ENCODE assay signal across 12 cellular contexts in genomic region chr10:61964059-61964709, GRCh38.
DNase-seq lines count a peak whose midpoint lies in the region; ATAC-seq and TF ChIP-seq lines count a peak whose summit lies in the region.
"Had no signal": no experiment of that assay in that cellular context is flagged by ENCODE, and none has a peak within 500 bp of the region (broad histone marks: within the 10 kb centered on the region; RNA-seq: fewer than 3 reads in every experiment).

No MANE protein-coding gene starts in this region.

- H3K4me3 ChIP-seq in SK-N-SH (ENCODE audit: low read depth in 2 of 2, low read length in 1 of 2) (no peak overlapping the region), gastroesophageal sphincter (peak overlapping the region in 1 of 2 donors; percentile 14), thoracic aorta (peak overlapping the region; percentile 56)
- H3K4me3 ChIP-seq: SJSA1 had no signal

- peaks cover 5% of the 10 kb centered on the region for H3F3A ChIP-seq in SK-N-SH (replicated peaks; ENCODE audit: insufficient read depth)

- ATAC-seq in gastroesophageal sphincter (no peak), thoracic aorta (ENCODE audit: insufficient number of reproducible peaks, low FRiP score, low read depth) (no peak), GM19328 (IDR thresholded peaks at IDR 0.05; ENCODE audit: unreplicated experiment) (no peak), GM18867 (IDR thresholded peaks at IDR 0.05; ENCODE audit: unreplicated experiment) (no peak)

- peaks cover 80% of the 10 kb centered on the region for H3K4me1 Mint-ChIP-seq in activated naive CD4-positive, alpha-beta T cell treated with anti-CD3 and anti-CD28 coated beads, Interleukin-2, amount 50 U/mL, for 24 hours

- H3K27me3 ChIP-seq in SK-N-SH (ENCODE audit: insufficient read depth) (no peaks in the 10 kb centered on the region), gastroesophageal sphincter (no peaks in the 10 kb centered on the region), thoracic aorta (replicated peaks; ENCODE audit: insufficient read depth) (no peaks in the 10 kb centered on the region)
- H3K27me3 ChIP-seq: SJSA1 had no signal

- H3K79me2 ChIP-seq in SK-N-SH (ENCODE audit: insufficient read depth) = peaks cover 28% of the 10 kb centered on the region

- peaks cover 36% of the 10 kb centered on the region for H3K36me3 Mint-ChIP-seq in activated naive CD4-positive, alpha-beta T cell treated with anti-CD3 and anti-CD28 coated beads, Interleukin-2, amount 50 U/mL, for 24 hours

- POLR2A ChIA-PET in SK-N-SH (lab: Yijun Ruan, JAX) = no interaction called here

- no peaks in the 10 kb centered on the region for H4K20me1 ChIP-seq in SK-N-SH (ENCODE audit: insufficient read depth)

- H3K27me3 Mint-ChIP-seq in activated naive CD4-positive, alpha-beta T cell treated with anti-CD3 and anti-CD28 coated beads, Interleukin-2, amount 50 U/mL, for 24 hours = no peaks in the 10 kb centered on the region
- H3K27me3 Mint-ChIP-seq: activated naive CD8-positive, alpha-beta T cell treated with anti-CD3 and anti-CD28 coated beads, Interleukin-2, amount 10 ng/mL, durations not matched to agents 7 days and 5 days had no signal

- TF ChIP-seq POLR2A in gastroesophageal sphincter (IDR thresholded peaks at IDR 0.05) = no peak

- no peak for TF ChIP-seq EP300 in SK-N-SH (IDR thresholded peaks at IDR 0.05; ENCODE audit: borderline replicate concordance in 1 of 2, low read depth in 1 of 2, low read length in 1 of 2)
- TF ChIP-seq EP300 in gastroesophageal sphincter (IDR thresholded peaks at IDR 0.05) = no peak

- 74% methylated on average over 2 of the region's 3 CpGs for WGBS in SK-N-SH (ENCODE audit: low lambda C conversion rate)
- 30% methylated on average over 2 of the region's 3 CpGs; no CpG with 5 or more reads in 1 of the 2 donors for WGBS in gastroesophageal sphincter (ENCODE audit: low coverage in 1 of 2), 2 donors

- no peak overlapping the region for H3K4me3 Mint-ChIP-seq in activated naive CD4-positive, alpha-beta T cell treated with anti-CD3 and anti-CD28 coated beads, Interleukin-2, amount 50 U/mL, for 24 hours
- H3K4me3 Mint-ChIP-seq: activated naive CD8-positive, alpha-beta T cell treated with anti-CD3 and anti-CD28 coated beads, Interleukin-2, amount 10 ng/mL, durations not matched to agents 7 days and 5 days had no signal

- H3K36me3 ChIP-seq in SK-N-SH (replicated peaks in 1 of 2; ENCODE audit: control insufficient read depth in 1 of 2, insufficient read depth in 2 of 2, low read length in 1 of 2) (peaks cover 18 to 27% of the 10 kb centered on the region in 2 experiments), gastroesophageal sphincter (no peaks in the 10 kb centered on the region), thoracic aorta (no peaks in the 10 kb centered on the region)

- H3K4me1 ChIP-seq in SK-N-SH (ENCODE audit: control insufficient read depth in 1 of 2, insufficient read depth in 2 of 2, low read depth in 1 of 2, low read length in 1 of 2) (peaks cover 8 to 9% of the 10 kb centered on the region in 2 experiments; a peak in 3 of 4 replicates), gastroesophageal sphincter (peaks cover 0 to 39% (median 2%) of the 10 kb centered on the region in 3 donors), thoracic aorta (ENCODE audit: control insufficient read depth in 1 of 2, low read depth in 2 of 2) (peaks cover 15 to 34% of the 10 kb centered on the region in 2 donors)

- TF ChIP-seq CTCF in SK-N-SH (IDR thresholded peaks at IDR 0.05) (no peak), gastroesophageal sphincter (IDR thresholded peaks at IDR 0.05) (no peak), thoracic aorta (IDR thresholded peaks at IDR 0.05) (no peak)

- CTCF ChIA-PET in SK-N-SH (lab: Yijun Ruan, JAX) = interaction anchor here (1.2 kb wide), 1 partner anchor 281 kb away, joined by 3 read pairs; no protein-coding TSS in a partner anchor

- H3K9me3 Mint-ChIP-seq in activated naive CD4-positive, alpha-beta T cell treated with anti-CD3 and anti-CD28 coated beads, Interleukin-2, amount 50 U/mL, for 24 hours = no peaks in the 10 kb centered on the region
- H3K9me3 Mint-ChIP-seq: activated naive CD8-positive, alpha-beta T cell treated with anti-CD3 and anti-CD28 coated beads, Interleukin-2, amount 10 ng/mL, durations not matched to agents 7 days and 5 days had no signal

- H3K9me2 ChIP-seq in SK-N-SH = no peaks in the 10 kb centered on the region

- no peak overlapping the region for H3K9ac ChIP-seq in SK-N-SH

- H3K4me2 ChIP-seq in SK-N-SH = peak overlapping the region; percentile 25; the same call in 1 of the 2 replicates

- no peak overlapping the region for H2AFZ ChIP-seq in SK-N-SH (ENCODE audit: low read depth)

- H3K27ac Mint-ChIP-seq in activated naive CD4-positive, alpha-beta T cell treated with anti-CD3 and anti-CD28 coated beads, Interleukin-2, amount 50 U/mL, for 24 hours = peak overlapping the region; percentile 84
- H3K27ac Mint-ChIP-seq: activated naive CD8-positive, alpha-beta T cell treated with anti-CD3 and anti-CD28 coated beads, Interleukin-2, amount 10 ng/mL, durations not matched to agents 7 days and 5 days had no signal

- H3K27ac ChIP-seq in SK-N-SH (ENCODE audit: low read depth in 2 of 2, low read length in 1 of 2) = peak overlapping the region in 1 of 2 experiments; percentile 28; a peak in 1 of 4 replicates
- H3K27ac ChIP-seq in gastroesophageal sphincter = peak overlapping the region in 3 of 4 donors; percentile 62 to 75 (median 72)
- peak overlapping the region; percentile 45 to 61 for H3K27ac ChIP-seq in thoracic aorta
- H3K27ac ChIP-seq: SJSA1 had no signal

- DNase-seq in activated naive CD4-positive, alpha-beta T cell treated with Interleukin-2 at 50 U/mL for 16 hours = no peak
- DNase-seq in SK-N-SH (no peak), thoracic aorta (ENCODE audit: low spot score) (no peak), retina (no peak)
- DNase-seq: activated naive CD8-positive, alpha-beta T cell treated with anti-CD3 and anti-CD28 coated beads, Interleukin-2, amount 10 ng/mL, durations not matched to agents 7 days and 5 days; hypothalamus; NCI-H1417 had no signal

- H3K9me3 ChIP-seq in SK-N-SH (peaks cover 5% of the 10 kb centered on the region; the same call in 1 of the 2 replicates), gastroesophageal sphincter (no peaks in the 10 kb centered on the region), thoracic aorta (no peaks in the 10 kb centered on the region)
- H3K9me3 ChIP-seq: SJSA1 had no signal

- TF ChIP-seq RAD21 in SK-N-SH (IDR thresholded peaks at IDR 0.05; ENCODE audit: low read length) = no peak

TF ChIP-seq in SK-N-SH, 30 proteins besides CTCF, POLR2A, EP300 and RAD21:
- TF ChIP-seq NFIC (IDR thresholded peaks at IDR 0.05; ENCODE audit: borderline replicate concordance) (no peak), FOXJ3 (CRISPR knock-in tag; IDR thresholded peaks at IDR 0.05) (no peak), RXRA (IDR thresholded peaks at IDR 0.05; ENCODE audit: borderline replicate concordance, low read depth) (no peak), FOSL2 (IDR thresholded peaks at IDR 0.05; ENCODE audit: borderline replicate concordance, low read depth) (no peak), USF1 (IDR thresholded peaks at IDR 0.05; ENCODE audit: borderline replicate concordance, low read depth) (no peak), NRF1 (IDR thresholded peaks at IDR 0.05; ENCODE audit: low read depth, low read length) (no peak), ELF1 (IDR thresholded peaks at IDR 0.05) (no peak), MEF2A (IDR thresholded peaks at IDR 0.05; ENCODE audit: borderline replicate concordance, low read depth) (no peak), TEAD4 (IDR thresholded peaks at IDR 0.05; ENCODE audit: borderline replicate concordance, insufficient read depth) (no peak), IRF3 (IDR thresholded peaks at IDR 0.05; ENCODE audit: low read depth, low read length) (no peak), PBX3 (IDR thresholded peaks at IDR 0.05) (no peak), GATA2 (CRISPR knock-in tag; IDR thresholded peaks at IDR 0.05) (no peak)
